1 cellular context compared by ENCODE assay signal in the genomic region with DNA sequence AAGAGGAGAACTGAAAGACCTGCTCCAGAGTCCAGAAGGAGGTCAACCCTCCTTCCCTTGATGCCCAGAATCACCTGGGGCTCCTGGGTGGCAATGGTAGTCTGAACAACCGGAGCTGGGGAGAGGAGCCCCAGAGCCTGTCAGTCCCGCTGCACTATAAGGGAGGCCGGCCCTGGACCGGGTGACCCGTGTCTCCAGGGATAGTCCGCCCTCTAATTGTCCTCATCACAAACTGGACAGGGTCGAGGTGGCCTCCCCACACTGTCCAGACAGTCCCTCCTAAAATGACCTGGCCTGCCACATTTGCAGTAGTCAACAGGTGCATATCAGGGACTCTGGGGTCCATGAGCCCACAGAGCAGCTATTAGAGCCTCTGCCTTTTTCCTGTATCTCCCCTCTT.
TF ChIP-seq lines count a peak whose summit lies in the region.

No MANE protein-coding gene starts in this region.

TF ChIP-seq in IMR-90, 13 proteins besides CTCF, POLR2A, EP300 and RAD21 (continued from another document):
- TF ChIP-seq, protein P1, sequence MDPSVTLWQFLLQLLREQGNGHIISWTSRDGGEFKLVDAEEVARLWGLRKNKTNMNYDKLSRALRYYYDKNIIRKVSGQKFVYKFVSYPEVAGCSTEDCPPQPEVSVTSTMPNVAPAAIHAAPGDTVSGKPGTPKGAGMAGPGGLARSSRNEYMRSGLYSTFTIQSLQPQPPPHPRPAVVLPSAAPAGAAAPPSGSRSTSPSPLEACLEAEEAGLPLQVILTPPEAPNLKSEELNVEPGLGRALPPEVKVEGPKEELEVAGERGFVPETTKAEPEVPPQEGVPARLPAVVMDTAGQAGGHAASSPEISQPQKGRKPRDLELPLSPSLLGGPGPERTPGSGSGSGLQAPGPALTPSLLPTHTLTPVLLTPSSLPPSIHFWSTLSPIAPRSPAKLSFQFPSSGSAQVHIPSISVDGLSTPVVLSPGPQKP (IDR thresholded peaks at IDR 0.05; ENCODE audit: borderline replicate concordance, low read depth, low read length), result no peak
- TF ChIP-seq CEBPB (IDR thresholded peaks at IDR 0.05; ENCODE audit: low read depth, low read length) (no peak), NFE2L2 (IDR thresholded peaks at IDR 0.05; ENCODE audit: low read depth, low read length) (no peak), CHD1 (IDR thresholded peaks at IDR 0.05; ENCODE audit: low read depth, low read length) (no peak)
